8 cellular contexts compared by ENCODE assay signal in the genomic region with DNA sequence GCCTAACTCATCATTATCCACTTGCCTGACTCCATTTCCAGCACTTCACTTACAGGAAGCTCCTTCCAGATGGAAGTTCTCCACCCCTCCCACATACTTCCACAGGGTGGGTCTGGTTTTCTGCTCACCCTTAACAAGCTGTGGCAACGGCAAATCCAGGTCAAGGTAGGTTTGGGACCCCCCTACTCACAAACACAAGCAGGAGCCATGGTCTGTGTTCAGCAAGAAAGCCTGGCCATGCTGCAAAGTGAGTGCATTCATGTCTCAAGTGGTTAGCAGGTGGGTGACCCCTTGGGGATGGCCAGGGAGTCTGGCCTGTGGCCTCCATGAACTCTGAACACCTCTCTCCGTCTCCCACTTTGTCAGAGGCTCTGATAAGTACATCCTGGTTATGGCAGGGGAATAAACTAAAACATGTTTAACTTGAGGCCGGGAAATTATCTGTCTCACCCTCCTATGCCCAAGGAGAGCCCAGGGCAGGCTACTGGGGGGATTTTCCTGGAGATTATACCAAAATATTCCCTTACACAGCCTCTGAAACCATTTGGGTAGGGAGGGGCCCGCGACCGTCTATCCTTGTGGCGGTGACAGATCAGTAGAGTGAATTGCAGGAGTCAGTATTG. TPM values are rescaled to one million over a fixed set of nuclear protein-coding genes. Genes with fewer than 3 reads are reported as not detected.
DNase-seq lines count a peak whose midpoint lies in the region; ATAC-seq and TF ChIP-seq lines count a peak whose summit lies in the region.

No MANE protein-coding gene starts in this region.

- H3K27ac ChIP-seq in heart left ventricle (peak overlapping the region; percentile 81 to 98 (median 95)), mesenchymal stem cell (ENCODE audit: low read length, poor library complexity, severe bottlenecking) (peak overlapping the region; percentile 47), aorta (ENCODE audit: low read depth in 1 of 2, low read length in 2 of 2) (peak overlapping the region; percentile 24 to 92)

- H2BK5ac ChIP-seq in mesenchymal stem cell (ENCODE audit: low read depth, low read length, poor library complexity, severe bottlenecking): no peak overlapping the region

- H3K4me2 ChIP-seq in mesenchymal stem cell (ENCODE audit: low read length, poor library complexity, severe bottlenecking): peak overlapping the region; percentile 58

- H3K9me3 Mint-ChIP-seq in MCF 10A (ENCODE audit: unreplicated experiment): no peaks in the 10 kb centered on the region

- TF ChIP-seq POLR2A in heart left ventricle (IDR thresholded peaks at IDR 0.05): no peak

- no peaks in the 10 kb centered on the region for H3K27me3 Mint-ChIP-seq in MCF 10A (ENCODE audit: insufficient read depth, unreplicated experiment)

- H3K4me1 Mint-ChIP-seq in MCF 10A (ENCODE audit: insufficient read depth, unreplicated experiment): peaks cover 34% of the 10 kb centered on the region

- no peak overlapping the region for H2AFZ ChIP-seq in mesenchymal stem cell (ENCODE audit: low read depth, low read length)

- H3K79me1 ChIP-seq in mesenchymal stem cell (replicated peaks; ENCODE audit: low read length, poor library complexity, severe bottlenecking): peaks cover 5% of the 10 kb centered on the region

- H3K4me3 ChIP-seq in heart left ventricle (peak overlapping the region; percentile 84 to 100 (median 97)), mesenchymal stem cell (ENCODE audit: insufficient read depth in 1 of 2, low read depth in 1 of 2, low read length in 2 of 2) (peak overlapping the region; percentile 86 to 93), aorta (ENCODE audit: low read length in 2 of 2) (peak overlapping the region; percentile 85 to 92)

- H2BK15ac ChIP-seq in mesenchymal stem cell (ENCODE audit: low read depth, poor library complexity, severe bottlenecking): peak overlapping the region; percentile 21

- 7 to 18% (median 11%) methylated on average over 6 to 7 of the region's 7 CpGs for WGBS in heart left ventricle, 4 donors
- 31% methylated on average over 6 of the region's 7 CpGs for WGBS in mesenchymal stem cell
- WGBS in aorta, 2 donors: 9 to 10% methylated on average over 7 of the region's 7 CpGs

- H3K4ac ChIP-seq in mesenchymal stem cell (ENCODE audit: low read depth in 1 of 2, low read length in 2 of 2): peak overlapping the region; percentile 71 to 96

- H3K9me3 ChIP-seq in heart left ventricle (no peaks in the 10 kb centered on the region), mesenchymal stem cell (ENCODE audit: control insufficient read depth, low read length) (no peaks in the 10 kb centered on the region), aorta (ENCODE audit: control insufficient read depth, low read length) (no peaks in the 10 kb centered on the region)

- H3K23ac ChIP-seq in mesenchymal stem cell (ENCODE audit: low read length in 2 of 2): peak overlapping the region in 1 of 2 experiments; percentile 46

- H3K14ac ChIP-seq in mesenchymal stem cell (ENCODE audit: low read length in 2 of 2): peak overlapping the region; percentile 65 to 98

- peak overlapping the region; percentile 81 for H4K91ac ChIP-seq in mesenchymal stem cell (ENCODE audit: low read length)

- peak overlapping the region; percentile 91 for H4K8ac ChIP-seq in mesenchymal stem cell (ENCODE audit: low read length)

- peak overlapping the region; percentile 67 for H3K4me3 Mint-ChIP-seq in MCF 10A (ENCODE audit: unreplicated experiment)

- TSS peak; percentile 47 for BruUV-seq in MCF 10A (replicated peaks; lab: Mats Ljungman, UMichigan)

- peaks cover 0 to 4% (median 0%) of the 10 kb centered on the region in 9 donors for H3K36me3 ChIP-seq in heart left ventricle
- H3K36me3 ChIP-seq in mesenchymal stem cell (ENCODE audit: control insufficient read depth in 1 of 2, insufficient read depth in 2 of 2, low read depth in 1 of 2, low read length in 2 of 2): peaks cover 4 to 5% of the 10 kb centered on the region in 2 experiments
- H3K36me3 ChIP-seq in aorta (ENCODE audit: control insufficient read depth in 1 of 2, insufficient read depth in 2 of 2, low read length in 1 of 2): no peaks in the 10 kb centered on the region

- intact Hi-C loops in heart left ventricle (cut with DNase I): loop anchor here in 2 of 10 donors (5.0 to 10.0 kb wide), 2 partner anchors 82 to 85 kb away; partner anchors contain the start of gene ADD3 (in 2 of the 2)
- intact Hi-C loops in Right ventricle myocardium superior (cut with DNase I): no loop called here
- intact Hi-C loops in MCF 10A (cut with micrococcal nuclease): loop anchor here (2.0 kb wide), 1 partner anchor 38 kb away; no protein-coding TSS in a partner anchor
- intact Hi-C loops in aorta (cut with DNase I): loop anchor here in 1 of 2 donors (5.0 kb wide), 2 partner anchors 40 kb away; no protein-coding TSS in a partner anchor

- CTCF ChIA-PET in MCF 10A (lab: Yijun Ruan, JAX): interaction anchor here (0.6 to 1.0 kb wide), 5 partner anchors 11 to 52 kb away, joined by 3 to 5 read pairs (median 3); no protein-coding TSS in a partner anchor

- peak overlapping the region; percentile 96 for H3K9ac ChIP-seq in mesenchymal stem cell (ENCODE audit: low read length)

- peak overlapping the region; percentile 12 for H2AK5ac ChIP-seq in mesenchymal stem cell (ENCODE audit: low read length, severe bottlenecking)

- POLR2A ChIA-PET in MCF 10A (lab: Yijun Ruan, JAX): interaction anchor here (0.7 to 4.0 kb wide), 8 partner anchors 9 to 99 kb away, joined by 3 to 37 read pairs (median 5); no protein-coding TSS in a partner anchor

- DNase-seq in heart left ventricle (no peak), Right ventricle myocardium superior (no peak), MCF 10A (ENCODE audit: unreplicated experiment) (no peak), mesenchymal stem cell (no peak), aorta (no peak), dedifferentiated amniotic fluid mesenchymal stem cell (ENCODE audit: extremely low spot score) (no peak)

- peaks cover 0 to 46% (median 18%) of the 10 kb centered on the region in 12 donors for H3K4me1 ChIP-seq in heart left ventricle
- H3K4me1 ChIP-seq in mesenchymal stem cell (ENCODE audit: control insufficient read depth, insufficient read depth, low read depth, low read length): peaks cover 8% of the 10 kb centered on the region
- peaks cover 0 to 5% of the 10 kb centered on the region in 2 donors for H3K4me1 ChIP-seq in aorta (ENCODE audit: control insufficient read depth in 1 of 2, insufficient read depth in 2 of 2, low read length in 2 of 2)

- H3K27ac Mint-ChIP-seq in MCF 10A (ENCODE audit: low read depth, unreplicated experiment): peak overlapping the region; percentile 91

- H3K27me3 ChIP-seq in heart left ventricle (no peaks in the 10 kb centered on the region), mesenchymal stem cell (ENCODE audit: control insufficient read depth in 1 of 2, insufficient read depth in 1 of 2, low read length in 2 of 2) (no peaks in the 10 kb centered on the region), aorta (ENCODE audit: control insufficient read depth in 1 of 2, insufficient read depth in 2 of 2, low read length in 1 of 2) (no peaks in the 10 kb centered on the region)

- TF ChIP-seq CTCF in heart left ventricle (IDR thresholded peaks at IDR 0.05) (no peak), MCF 10A (IDR thresholded peaks at IDR 0.05; ENCODE audit: unreplicated experiment) (no peak)

- ATAC-seq in heart left ventricle (peak in 2 of 4 donors; percentile 8 to 18), Right ventricle myocardium superior (ENCODE audit: poor library complexity) (no peak), aorta (ENCODE audit: low FRiP score) (no peak), HG03469 (IDR thresholded peaks at IDR 0.05; ENCODE audit: unreplicated experiment) (no peak), HG03280 (IDR thresholded peaks at IDR 0.05; ENCODE audit: unreplicated experiment) (no peak)

- peak overlapping the region; percentile 96 to 98 for H3K18ac ChIP-seq in mesenchymal stem cell (ENCODE audit: low read depth in 1 of 2, low read length in 2 of 2)

- peak overlapping the region in 1 of 2 experiments; percentile 7 for H2BK12ac ChIP-seq in mesenchymal stem cell (ENCODE audit: low read length in 2 of 2)

- peak overlapping the region; percentile 87 for H2BK120ac ChIP-seq in mesenchymal stem cell (ENCODE audit: low read depth, low read length)

- H3K36me3 Mint-ChIP-seq in MCF 10A (ENCODE audit: insufficient read depth, unreplicated experiment): peaks cover 12% of the 10 kb centered on the region

RNA-seq across cellular contexts. Expression of gene XPNPEP1, which starts 0.8 kb away (rescaled TPM):
- total RNA-seq in heart left ventricle (10 to 100 TPM; 30.5 to 77.0 (median 48.9) TPM), Right ventricle myocardium superior (36.0 TPM), MCF 10A (2022) (51.6 and 52.1 TPM in 2 replicates), aorta (10 to 100 TPM; 47.5 to 68.9 TPM)
- polyA plus RNA-seq in heart left ventricle (10 to 100 TPM; 14.5 to 42.5 TPM), aorta (10 to 100 TPM; 28.4 to 38.9 TPM)
- 48.5 TPM for polyA plus RNA-seq in mesenchymal stem cell (2013, experiment 1 of 2)
- polyA plus RNA-seq in mesenchymal stem cell (2013, experiment 2 of 2): 47.3 TPM
